Comparison of ENCODE assay signal across 9 cellular contexts in the genomic region with DNA sequence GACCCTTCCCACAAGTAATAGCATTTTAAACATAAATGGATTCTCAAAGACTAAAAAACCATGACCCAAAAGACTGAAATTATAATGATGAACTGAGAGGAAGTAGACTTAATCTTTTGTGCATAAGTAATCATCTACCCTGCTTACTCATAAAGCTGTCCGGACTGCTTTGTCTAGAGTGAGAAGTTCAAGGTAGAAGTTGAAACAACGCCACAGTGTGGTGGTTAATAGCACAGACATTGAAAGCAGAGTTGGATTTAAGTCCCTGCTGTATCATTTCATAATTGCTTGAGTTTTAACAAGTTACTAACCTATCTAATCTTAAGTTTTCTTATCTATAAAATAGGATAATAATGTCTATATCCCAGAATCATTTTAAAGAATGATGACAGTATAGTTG.
A peak's percentile ranks its signal among the peaks of the same experiment; 100 is the strongest.
DNase-seq lines count a peak whose midpoint lies in the region; ATAC-seq and TF ChIP-seq lines count a peak whose summit lies in the region.
"Had no signal": no experiment of that assay in that cellular context is flagged by ENCODE, and none has a peak within 500 bp of the region (broad histone marks: within the 10 kb centered on the region; RNA-seq: fewer than 3 reads in every experiment).

No MANE protein-coding gene starts in this region.

- H3K36me3 ChIP-seq in Peyer's patch, result no peaks in the 10 kb centered on the region

- H3K27ac ChIP-seq in HL-60 (replicated peaks), result no peak overlapping the region
- H3K27ac ChIP-seq in Peyer's patch, result no peak overlapping the region

- no peak overlapping the region for H3K4me3 ChIP-seq in HL-60 (replicated peaks; ENCODE audit: insufficient read depth, low read length)
- no peak overlapping the region for H3K4me3 ChIP-seq in Peyer's patch

- TF ChIP-seq POLR2A in Peyer's patch (IDR thresholded peaks at IDR 0.05), result no peak

- peak; percentile 5 for TF ChIP-seq CTCF in HL-60 (IDR thresholded peaks at IDR 0.05; ENCODE audit: insufficient read depth, low read length)
- no peak for TF ChIP-seq CTCF in Peyer's patch (IDR thresholded peaks at IDR 0.05)

- no peaks in the 10 kb centered on the region for H3K4me1 ChIP-seq in Peyer's patch

- intact Hi-C loops in left colon (cut with DNase I, micrococcal nuclease), result no loop called here

- DNase-seq in EL, result peak; percentile 40
- DNase-seq in HL-60 (ENCODE audit: low read depth in 1 of 2, low spot score in 1 of 2), result peak in 1 of 2 experiments; percentile 5
- peak; percentile 7 for DNase-seq in SK-N-DZ (ENCODE audit: low spot score)
- peak; percentile 22 for DNase-seq in iPS-NIHi7 (ENCODE audit: extremely low spot score)
- DNase-seq in hippocampal formation (lab: John Stamatoyannopoulos, UW), result no peak
- no peak for DNase-seq in Peyer's patch
- DNase-seq in left colon, result no peak
- DNase-seq in occipital lobe (lab: John Stamatoyannopoulos, UW), result no peak
- DNase-seq: activated naive CD8-positive, alpha-beta T cell treated with anti-CD3 and anti-CD28 coated beads, Interleukin-2, amount 50 U/mL, for 24 hours had no signal

- H3K27me3 ChIP-seq in HL-60 (ENCODE audit: insufficient read depth, poor library complexity, severe bottlenecking) (no peaks in the 10 kb centered on the region), Peyer's patch (no peaks in the 10 kb centered on the region)

- ATAC-seq in left colon, result no peak
- ATAC-seq: activated naive CD8-positive, alpha-beta T cell treated with anti-CD3 and anti-CD28 coated beads, Interleukin-2, amount 50 U/mL, for 24 hours had no signal

- H3K9me3 ChIP-seq in Peyer's patch, result no peaks in the 10 kb centered on the region

Comparison
In these comparisons a context has a peak if more than half of its experiments do, and no peak if none do; other contexts are left out.
1. DNase-seq: peak in EL (single experiment), SK-N-DZ (single experiment) and iPS-NIHi7 (single experiment); none in hippocampal formation (0 of 2), Peyer's patch (0 of 3), left colon (0 of 2) and occipital lobe (single experiment).